Comparison of ENCODE assay signal across 20 cellular contexts in genomic region chr16:2929693-2930092, GRCh38. TPM values are rescaled to one million over a fixed set of nuclear protein-coding genes. Genes with fewer than 3 reads are reported as not detected.
DNase-seq lines count a peak whose midpoint lies in the region; ATAC-seq and TF ChIP-seq lines count a peak whose summit lies in the region.
"Had no signal": no experiment of that assay in that cellular context is flagged by ENCODE, and none has a peak within 500 bp of the region (broad histone marks: within the 10 kb centered on the region; RNA-seq: fewer than 3 reads in every experiment).

No MANE protein-coding gene starts in this region.

- no peak overlapping the region for H3K4me2 ChIP-seq in osteoblast (ENCODE audit: insufficient read depth, low read length)
- H3K4me2 ChIP-seq: BLaER1 had no signal

- H3K36me3 ChIP-seq in H7 (replicated peaks; ENCODE audit: control insufficient read depth, insufficient read depth, low read length) (peaks cover 1% of the 10 kb centered on the region; the same call in 1 of the 2 replicates), osteoblast (ENCODE audit: insufficient read depth, low read length) (peaks cover 31% of the 10 kb centered on the region), ascending aorta (peaks cover 35 to 37% of the 10 kb centered on the region in 2 donors), spleen (peaks cover 6 to 64% (median 38%) of the 10 kb centered on the region in 6 donors)

- H3K4me1 ChIP-seq in osteoblast (ENCODE audit: insufficient read depth, low read length) (peaks cover 8% of the 10 kb centered on the region), ascending aorta (peaks cover 0 to 4% of the 10 kb centered on the region in 2 donors), spleen (peaks cover 0 to 13% (median 10%) of the 10 kb centered on the region in 6 donors)

- no peak overlapping the region for H3K4me3 ChIP-seq in H7 (ENCODE audit: insufficient read depth, low read depth, low read length)
- H3K4me3 ChIP-seq in osteoblast (ENCODE audit: insufficient read depth, low read length) = no peak overlapping the region
- no peak overlapping the region for H3K4me3 ChIP-seq in ascending aorta
- no peak overlapping the region for H3K4me3 ChIP-seq in spleen
- H3K4me3 ChIP-seq: BLaER1 had no signal

- H3K27me3 ChIP-seq in H7 (ENCODE audit: control insufficient read depth, insufficient read depth, low read length) (no peaks in the 10 kb centered on the region), osteoblast (ENCODE audit: insufficient read depth, low read length) (no peaks in the 10 kb centered on the region), ascending aorta (no peaks in the 10 kb centered on the region), spleen (replicated peaks in 1 of 7) (no peaks in the 10 kb centered on the region)
- H3K27me3 ChIP-seq: BE2C, BLaER1 had no signal

- peaks cover 40% of the 10 kb centered on the region for H4K20me1 ChIP-seq in osteoblast (ENCODE audit: insufficient read depth, low read length)
- H4K20me1 ChIP-seq: BLaER1 had no signal

- 92 to 97% (median 93%) methylated on average over 14 of the region's 14 CpGs; no CpG with 5 or more reads in 1 of the 5 donors for WGBS in spleen, 5 donors

- TF ChIP-seq CTCF in GM20000 (IDR thresholded peaks at IDR 0.05; ENCODE audit: extremely low read depth, missing control alignments) (no peak), osteoblast (IDR thresholded peaks at IDR 0.05; ENCODE audit: extremely low read depth, low read depth, low read length) (no peak), ascending aorta (IDR thresholded peaks at IDR 0.05) (no peak), spleen (IDR thresholded peaks at IDR 0.05 in 8 of 11, conservative IDR thresholded peaks at IDR 0.05 in 3 of 11) (no peak)

- ATAC-seq in HG03565 (IDR thresholded peaks at IDR 0.05; ENCODE audit: unreplicated experiment) (no peak), HG03159 (IDR thresholded peaks at IDR 0.05; ENCODE audit: unreplicated experiment) (no peak)

- no peak overlapping the region for H2AFZ ChIP-seq in osteoblast (ENCODE audit: low read length)

- CTCF ChIA-PET in HEK293T (lab: Yijun Ruan, JAX) = interaction anchor here (1.1 kb wide), 1 partner anchor 53 kb away, joined by 3 read pairs; no protein-coding TSS in a partner anchor

- intact Hi-C loops in ascending aorta (cut with DNase I) (no loop called here), spleen (cut with DNase I; ENCODE audit: low total_unique reads) (no loop called here)

- DNase-seq in GM20000 (ENCODE audit: low spot score) (peak; percentile 7), H7 (peak; percentile 32), HEK293T (ENCODE audit: extremely low spot score) (peak; percentile 3), osteoblast (ENCODE audit: insufficient read length, low spot score, missing footprints) (peak; percentile 19), ascending aorta (ENCODE audit: low spot score in 2 of 2) (no peak), spleen (no peak)
- DNase-seq: 8988T; ACHN; BE2C; C1 segment of cervical spinal cord; CD4-positive, alpha-beta memory T cell; CD4-positive, CD25-positive, alpha-beta regulatory T cell; CD8-positive, alpha-beta memory T cell; COR-L47; DMS79 treated with DMSO at 0.1 percent for 48 hours; GF-D8 had no signal

- H3K27ac ChIP-seq in osteoblast (ENCODE audit: low read depth, low read length) (no peak overlapping the region), ascending aorta (no peak overlapping the region), spleen (no peak overlapping the region)

- POLR2A ChIA-PET in HEK293T (lab: Yijun Ruan, JAX) = no interaction called here

- TF ChIP-seq POLR2A in spleen (IDR thresholded peaks at IDR 0.05) = no peak

- H3K79me2 ChIP-seq in osteoblast (ENCODE audit: insufficient read depth, low read length) = peaks cover 21% of the 10 kb centered on the region

- H3K9me3 ChIP-seq in osteoblast (ENCODE audit: low read depth, low read length) (no peaks in the 10 kb centered on the region), ascending aorta (no peaks in the 10 kb centered on the region), spleen (no peaks in the 10 kb centered on the region)
- H3K9me3 ChIP-seq: BE2C, BLaER1 had no signal

TF ChIP-seq in HEK293T, 16 proteins besides CTCF, POLR2A, EP300 and RAD21:
- TF ChIP-seq LEF1 (IDR thresholded peaks at IDR 0.05; ENCODE audit: borderline replicate concordance) = no peak
- TF ChIP-seq NFRKB (IDR thresholded peaks at IDR 0.05) = no peak
- TF ChIP-seq HDGF (IDR thresholded peaks at IDR 0.05; ENCODE audit: borderline replicate concordance) = no peak
- TF ChIP-seq FOXK2 (IDR thresholded peaks at IDR 0.05) = no peak
- TF ChIP-seq L3MBTL2 (conservative IDR thresholded peaks at IDR 0.05) = no peak
- TF ChIP-seq, protein P1, sequence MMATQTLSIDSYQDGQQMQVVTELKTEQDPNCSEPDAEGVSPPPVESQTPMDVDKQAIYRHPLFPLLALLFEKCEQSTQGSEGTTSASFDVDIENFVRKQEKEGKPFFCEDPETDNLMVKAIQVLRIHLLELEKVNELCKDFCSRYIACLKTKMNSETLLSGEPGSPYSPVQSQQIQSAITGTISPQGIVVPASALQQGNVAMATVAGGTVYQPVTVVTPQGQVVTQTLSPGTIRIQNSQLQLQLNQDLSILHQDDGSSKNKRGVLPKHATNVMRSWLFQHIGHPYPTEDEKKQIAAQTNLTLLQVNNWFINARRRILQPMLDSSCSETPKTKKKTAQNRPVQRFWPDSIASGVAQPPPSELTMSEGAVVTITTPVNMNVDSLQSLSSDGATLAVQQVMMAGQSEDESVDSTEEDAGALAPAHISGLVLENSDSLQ (IDR thresholded peaks at IDR 0.05) = no peak
- TF ChIP-seq TARDBP (IDR thresholded peaks at IDR 0.05) = no peak
- TF ChIP-seq CTBP1 (IDR thresholded peaks at IDR 0.05; ENCODE audit: borderline replicate concordance) = no peak
- TF ChIP-seq ELF4 (IDR thresholded peaks at IDR 0.05) = no peak
- TF ChIP-seq SUZ12 (IDR thresholded peaks at IDR 0.05) = no peak
- TF ChIP-seq FOXA1 (IDR thresholded peaks at IDR 0.05) = no peak
- no peak for TF ChIP-seq ZNF384 (IDR thresholded peaks at IDR 0.05)
- TF ChIP-seq SP1 (IDR thresholded peaks at IDR 0.05) = no peak
- no peak for TF ChIP-seq FOXM1 (IDR thresholded peaks at IDR 0.05; ENCODE audit: borderline replicate concordance)
- TF ChIP-seq BHLHE40 (IDR thresholded peaks at IDR 0.05; ENCODE audit: borderline replicate concordance) = no peak
- no peak for TF ChIP-seq ARNT (IDR thresholded peaks at IDR 0.05)
TF ChIP-seq in HEK293T: peak in this region for 0.

RNA-seq across cellular contexts. Expression of gene FLYWCH1, which starts 18.0 kb away (rescaled TPM):
- 22.7 and 33.5 TPM in 2 replicates for total RNA-seq in H7 (2014; rRNA removed; shearing (Covaris generic))
- total RNA-seq in osteoblast (48.3 and 56.5 TPM in 2 replicates), ascending aorta (74.3 TPM), spleen (10 to 100 TPM; 34.8 to 79.3 (median 57.0) TPM)
- polyA plus RNA-seq in spleen = 10 to 100 TPM; 14.0 to 47.0 (median 43.9) TPM

RNA-seq across cellular contexts. Expression of gene KREMEN2, which starts 34.4 kb away (rescaled TPM):
- total RNA-seq in H7 (2014; rRNA removed; shearing (Covaris generic)) = 17.6 and 20.9 TPM in 2 replicates
- total RNA-seq in osteoblast = not detected in 2 replicates
- total RNA-seq in ascending aorta = not detected
- 1 to 10 TPM in 1 of 7 donors, under 1 TPM in 1, not detected in 5; 0.40 to 1.0 TPM for total RNA-seq in spleen
- 1 to 10 TPM in 1 of 3 donors, under 1 TPM in 2; 0.41 to 1.2 (median 0.42) TPM for polyA plus RNA-seq in spleen
- total RNA-seq: CD4-positive, alpha-beta memory T cell; CD4-positive, CD25-positive, alpha-beta regulatory T cell; CD8-positive, alpha-beta memory T cell had no signal
- polyA plus RNA-seq: CD14-positive monocyte; CD4-positive, alpha-beta memory T cell; CD4-positive, CD25-positive, alpha-beta regulatory T cell; CD8-positive, alpha-beta memory T cell had no signal

RNA-seq across cellular contexts. Expression of gene PAQR4, which starts 39.5 kb away (rescaled TPM):
- total RNA-seq in H7 (2014; rRNA removed; shearing (Covaris generic)) = 62.6 and 65.6 TPM in 2 replicates
- total RNA-seq in osteoblast = 1.5 and 1.8 TPM in 2 replicates
- 9.2 TPM for total RNA-seq in ascending aorta
- total RNA-seq in spleen = 1 to 10 TPM; 3.3 to 9.0 (median 6.4) TPM
- 1 to 10 TPM; 2.1 to 7.1 (median 6.3) TPM for polyA plus RNA-seq in spleen

RNA-seq across cellular contexts. Expression of gene FLYWCH2, which starts 46.7 kb away (rescaled TPM):
- 55.2 and 94.1 TPM in 2 replicates for total RNA-seq in H7 (2014; rRNA removed; shearing (Covaris generic))
- total RNA-seq in osteoblast = 38.7 and 43.6 TPM in 2 replicates
- total RNA-seq in ascending aorta = 109 TPM
- total RNA-seq in spleen = 10 to 100 TPM; 27.5 to 98.6 (median 48.4) TPM
- polyA plus RNA-seq in spleen = 10 to 100 TPM; 31.6 to 62.6 (median 49.5) TPM

RNA-seq across cellular contexts. Expression of gene PKMYT1, which starts 50.6 kb away (rescaled TPM):
- total RNA-seq in H7 (2014; rRNA removed; shearing (Covaris generic)) = 85.4 and 94.0 TPM in 2 replicates
- total RNA-seq in osteoblast = 1.4 and 2.1 TPM in 2 replicates
- not detected for total RNA-seq in ascending aorta
- total RNA-seq in spleen = 1 to 10 TPM; 3.3 to 9.6 (median 5.6) TPM
- 10 to 100 TPM in 1 of 3 donors, 1 to 10 TPM in 2; 3.9 to 11.3 (median 6.8) TPM for polyA plus RNA-seq in spleen
- polyA plus RNA-seq: CD4-positive, alpha-beta memory T cell had no signal

Comparison
In these comparisons a context has a peak if more than half of its experiments do, and no peak if none do; other contexts are left out.
1. DNase-seq: peak in GM20000 (single experiment), H7 (single experiment), HEK293T (single experiment) and osteoblast (single experiment); none in ascending aorta (0 of 2) and spleen (single experiment).